ENCODE assay signal across 2 cellular contexts in genomic region chr1:173948594-173948993, GRCh38.
TF ChIP-seq lines count a peak whose summit lies in the region.

No MANE protein-coding gene starts in this region.

TF ChIP-seq in HepG2, 621 proteins besides CTCF, POLR2A, EP300 and RAD21:
- TF ChIP-seq RBM22 (optimal IDR thresholded peaks at IDR 0.05; ENCODE audit: low read length): no peak
- peak; percentile 54; the same call in 1 of the 2 replicates for TF ChIP-seq ZNF121 (CRISPR knock-in tag; IDR thresholded peaks at IDR 0.05)
- no peak for TF ChIP-seq ZNF556 (CRISPR knock-in tag; IDR thresholded peaks at IDR 0.05; ENCODE audit: borderline replicate concordance)

TF ChIP-seq in K562, 482 proteins besides CTCF, POLR2A, EP300 and RAD21:
- TF ChIP-seq ZNF280B (CRISPR knock-in tag; IDR thresholded peaks at IDR 0.05) (no peak), ZNF121 (CRISPR knock-in tag; conservative IDR thresholded peaks at IDR 0.05) (peak; percentile 55)
